ENCODE assay signal across 30 cellular contexts in the genomic region with DNA sequence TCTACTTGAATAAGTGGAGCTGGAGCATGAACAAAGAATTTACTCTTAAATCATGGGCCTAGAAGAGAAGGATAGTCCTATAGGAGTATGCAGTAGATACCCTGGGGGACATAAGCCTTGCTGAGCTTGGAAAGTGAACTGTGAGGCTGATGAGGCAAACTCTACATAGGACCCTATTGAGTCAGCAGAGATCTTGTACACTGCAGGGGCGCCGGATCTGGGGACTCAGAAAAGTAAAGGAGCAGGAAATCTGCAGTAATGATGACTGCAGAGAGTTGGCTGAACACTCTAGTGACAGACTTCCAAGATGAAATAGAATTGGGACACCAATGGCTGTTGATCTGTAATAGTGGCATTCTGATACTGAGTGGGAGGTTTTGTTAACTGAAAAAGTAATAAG.
"Had no signal": no experiment of that assay in that cellular context is flagged by ENCODE, and none has a peak within 500 bp of the region (broad histone marks: within the 10 kb centered on the region; RNA-seq: fewer than 3 reads in every experiment).

No MANE protein-coding gene starts in this region.

- H3K27ac ChIP-seq: neutrophil, ovary, parathyroid adenoma, psoas muscle, right lobe of liver, sigmoid colon, suprapubic skin, testis, tibial artery, transverse colon, upper lobe of right lung, uterus had no signal

- H3K36me3 ChIP-seq: neutrophil, ovary, right lobe of liver, sigmoid colon, suprapubic skin, tibial artery, transverse colon, upper lobe of right lung, uterus had no signal

- H3K27me3 ChIP-seq: neutrophil, ovary, right lobe of liver, sigmoid colon, suprapubic skin, testis, tibial artery, transverse colon, upper lobe of right lung, uterus had no signal

- ATAC-seq: naive thymus-derived CD8-positive, alpha-beta T cell; natural killer cell treated with Interleukin-12 subunit alpha and Interleukin-12 subunit beta and Interleukin-15 and Interleukin-18, amount 100 ng/mL, for 72 hours; psoas muscle; right cardiac atrium; right lobe of liver; stimulated activated memory B cell treated with anti-CD40 and anti-IgM and Interleukin-4, amounts not matched to agents 10 μg/mL and 1 μg/mL and 100 μg/mL, for 72 hours; stimulated activated naive CD8-positive, alpha-beta T cell treated with anti-CD3 and anti-CD28 coated beads, Interleukin-15, amount 100 ng/mL, for 72 hours; stimulated activated naive CD8-positive, alpha-beta T cell treated with anti-CD3 and anti-CD28 coated beads, Interleukin-15, Interleukin-2, amounts not matched to agents 100 U/mL and 50 U/mL, for 24 hours; upper lobe of right lung had no signal

- H3K36me3 Mint-ChIP-seq: naive B cell; natural killer cell treated with Interleukin-12 subunit alpha and Interleukin-12 subunit beta and Interleukin-15 and Interleukin-18, amount 100 ng/mL, for 72 hours; stimulated activated memory B cell treated with anti-CD40 and anti-IgM and Interleukin-4, amounts not matched to agents 10 μg/mL and 1 μg/mL and 100 μg/mL, for 72 hours; type B pancreatic cell had no signal

- H3K4me1 ChIP-seq: parathyroid adenoma, psoas muscle, right lobe of liver, sigmoid colon, suprapubic skin, testis, tibial artery, transverse colon, upper lobe of right lung, uterus had no signal

- DNase-seq: naive B cell; naive thymus-derived CD8-positive, alpha-beta T cell; nephron progenitor cell; ovary; psoas muscle; right cardiac atrium; right lobe of liver; sigmoid colon; small intestine; stimulated activated CD4-positive, alpha-beta T cell treated with anti-CD3 and anti-CD28 coated beads, Interleukin-12 subunit alpha, Interleukin-12 subunit beta, amount 100 ng/mL, for 4 hours; stimulated activated CD4-positive, alpha-beta T cell treated with anti-CD3 and anti-CD28 coated beads, Interleukin-1b, Interleukin-23, amount 100 ng/mL, for 48 hours; stimulated activated CD4-positive, alpha-beta T cell treated with anti-CD3 and anti-CD28 coated beads, Interleukin-4, amount 100 ng/mL, for 1 hour; stimulated activated CD4-positive, alpha-beta T cell treated with anti-CD3 and anti-CD28 coated beads, Interleukin-4, amount 100 ng/mL, for 4 hours; stimulated activated CD8-positive, alpha-beta memory T cell treated with anti-CD3 and anti-CD28 coated beads, Interleukin-4, amount 100 ng/mL, for 48 hours; stimulated activated naive CD4-positive, alpha-beta T cell; stimulated activated naive CD8-positive, alpha-beta T cell treated with anti-CD3 and anti-CD28 coated beads, Interleukin-15, amount 100 ng/mL, for 72 hours; stimulated activated naive CD8-positive, alpha-beta T cell treated with anti-CD3 and anti-CD28 coated beads, Interleukin-15, Interleukin-2, amounts not matched to agents 100 U/mL and 50 U/mL, for 24 hours; testis; tibial artery; transverse colon; upper lobe of right lung; uterus had no signal

- H3K4me1 Mint-ChIP-seq: naive B cell; naive thymus-derived CD8-positive, alpha-beta T cell; stimulated activated memory B cell treated with anti-CD40 and anti-IgM and Interleukin-4, amounts not matched to agents 10 μg/mL and 1 μg/mL and 100 μg/mL, for 72 hours; stimulated activated naive CD8-positive, alpha-beta T cell treated with anti-CD3 and anti-CD28 coated beads, Interleukin-15, amount 100 ng/mL, for 72 hours had no signal

- H3K79me2 ChIP-seq: parathyroid adenoma had no signal

- H3K9me3 Mint-ChIP-seq: neural crest cell, type B pancreatic cell had no signal

- H2AFZ ChIP-seq: parathyroid adenoma had no signal

- H3K4me3 ChIP-seq: ovary, psoas muscle, right lobe of liver, sigmoid colon, suprapubic skin, testis, tibial artery, transverse colon, upper lobe of right lung, uterus had no signal

- H3K9me3 ChIP-seq: neutrophil, ovary, psoas muscle, right lobe of liver, sigmoid colon, suprapubic skin, testis, tibial artery, transverse colon, upper lobe of right lung, uterus had no signal

- H3K9ac ChIP-seq: parathyroid adenoma had no signal

- H3K4me3 Mint-ChIP-seq: naive B cell; naive thymus-derived CD8-positive, alpha-beta T cell; natural killer cell treated with Interleukin-12 subunit alpha and Interleukin-12 subunit beta and Interleukin-15 and Interleukin-18, amount 100 ng/mL, for 72 hours; nephron progenitor cell; neural crest cell; stimulated activated memory B cell treated with anti-CD40 and anti-IgM and Interleukin-4, amounts not matched to agents 10 μg/mL and 1 μg/mL and 100 μg/mL, for 72 hours; stimulated activated naive CD8-positive, alpha-beta T cell treated with anti-CD3 and anti-CD28 coated beads, Interleukin-15, amount 100 ng/mL, for 72 hours; type B pancreatic cell had no signal

- H3K27ac Mint-ChIP-seq: naive B cell; naive thymus-derived CD8-positive, alpha-beta T cell; natural killer cell treated with Interleukin-12 subunit alpha and Interleukin-12 subunit beta and Interleukin-15 and Interleukin-18, amount 100 ng/mL, for 72 hours; nephron progenitor cell; progenitor cell of endocrine pancreas; stimulated activated memory B cell treated with anti-CD40 and anti-IgM and Interleukin-4, amounts not matched to agents 10 μg/mL and 1 μg/mL and 100 μg/mL, for 72 hours; stimulated activated naive CD8-positive, alpha-beta T cell treated with anti-CD3 and anti-CD28 coated beads, Interleukin-15, amount 100 ng/mL, for 72 hours; type B pancreatic cell had no signal

- H3K27me3 Mint-ChIP-seq: naive B cell; natural killer cell treated with Interleukin-12 subunit alpha and Interleukin-12 subunit beta and Interleukin-15 and Interleukin-18, amount 100 ng/mL, for 72 hours; progenitor cell of endocrine pancreas; stimulated activated memory B cell treated with anti-CD40 and anti-IgM and Interleukin-4, amounts not matched to agents 10 μg/mL and 1 μg/mL and 100 μg/mL, for 72 hours; stimulated activated naive CD8-positive, alpha-beta T cell treated with anti-CD3 and anti-CD28 coated beads, Interleukin-15, amount 100 ng/mL, for 72 hours; type B pancreatic cell had no signal
